Comparison of ENCODE assay signal across 8 cellular contexts in the genomic region with DNA sequence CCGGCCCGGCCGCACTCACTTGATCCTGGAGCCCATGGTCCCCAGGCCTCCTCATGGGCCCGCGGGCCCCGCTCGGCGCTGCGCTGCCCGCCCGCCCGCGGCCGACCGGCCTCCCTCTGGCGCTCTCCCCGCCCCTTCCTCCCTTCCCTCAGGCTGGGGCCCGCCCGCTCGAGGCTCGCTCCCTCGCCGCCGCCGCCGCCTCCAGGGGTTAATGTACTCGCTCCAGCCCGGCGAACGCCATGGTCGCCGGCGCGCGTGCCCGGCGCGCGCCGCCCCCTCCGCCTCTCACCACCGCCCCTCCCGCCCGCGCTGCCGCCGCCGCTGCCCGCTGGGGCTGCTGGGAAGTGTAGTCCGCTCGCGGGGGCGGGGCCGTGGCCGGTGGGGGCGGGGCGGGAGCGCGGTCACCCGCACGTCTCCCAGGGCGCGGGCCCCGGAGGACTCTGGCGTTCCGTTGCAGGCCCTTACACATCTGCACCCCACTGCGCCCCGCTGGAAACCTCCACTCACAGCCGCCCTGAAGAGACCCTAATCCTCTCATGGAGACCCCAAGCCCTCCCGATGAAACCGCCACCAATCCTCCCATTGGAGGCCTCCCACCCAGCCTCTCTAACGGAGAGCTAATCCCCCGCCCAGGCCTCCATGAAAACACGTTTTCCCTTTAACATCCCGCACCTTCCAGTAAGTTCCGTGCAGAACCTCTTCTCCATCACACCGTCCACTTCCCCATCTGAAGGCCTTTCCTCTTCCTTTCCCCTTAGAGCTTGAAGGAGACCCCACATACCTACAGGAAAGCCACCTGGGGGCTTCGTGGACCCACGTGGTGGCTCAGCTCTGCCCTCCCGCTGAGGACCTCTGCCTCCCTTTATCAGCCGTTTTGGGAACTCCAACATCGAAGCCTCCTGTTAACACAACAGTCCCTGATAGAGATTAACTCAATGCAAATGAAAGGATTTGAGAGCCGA. TPM values are rescaled to one million over a fixed set of nuclear protein-coding genes. Genes with fewer than 3 reads are reported as not detected.
DNase-seq lines count a peak whose midpoint lies in the region; ATAC-seq lines count a peak whose summit lies in the region.

A gene with protein sequence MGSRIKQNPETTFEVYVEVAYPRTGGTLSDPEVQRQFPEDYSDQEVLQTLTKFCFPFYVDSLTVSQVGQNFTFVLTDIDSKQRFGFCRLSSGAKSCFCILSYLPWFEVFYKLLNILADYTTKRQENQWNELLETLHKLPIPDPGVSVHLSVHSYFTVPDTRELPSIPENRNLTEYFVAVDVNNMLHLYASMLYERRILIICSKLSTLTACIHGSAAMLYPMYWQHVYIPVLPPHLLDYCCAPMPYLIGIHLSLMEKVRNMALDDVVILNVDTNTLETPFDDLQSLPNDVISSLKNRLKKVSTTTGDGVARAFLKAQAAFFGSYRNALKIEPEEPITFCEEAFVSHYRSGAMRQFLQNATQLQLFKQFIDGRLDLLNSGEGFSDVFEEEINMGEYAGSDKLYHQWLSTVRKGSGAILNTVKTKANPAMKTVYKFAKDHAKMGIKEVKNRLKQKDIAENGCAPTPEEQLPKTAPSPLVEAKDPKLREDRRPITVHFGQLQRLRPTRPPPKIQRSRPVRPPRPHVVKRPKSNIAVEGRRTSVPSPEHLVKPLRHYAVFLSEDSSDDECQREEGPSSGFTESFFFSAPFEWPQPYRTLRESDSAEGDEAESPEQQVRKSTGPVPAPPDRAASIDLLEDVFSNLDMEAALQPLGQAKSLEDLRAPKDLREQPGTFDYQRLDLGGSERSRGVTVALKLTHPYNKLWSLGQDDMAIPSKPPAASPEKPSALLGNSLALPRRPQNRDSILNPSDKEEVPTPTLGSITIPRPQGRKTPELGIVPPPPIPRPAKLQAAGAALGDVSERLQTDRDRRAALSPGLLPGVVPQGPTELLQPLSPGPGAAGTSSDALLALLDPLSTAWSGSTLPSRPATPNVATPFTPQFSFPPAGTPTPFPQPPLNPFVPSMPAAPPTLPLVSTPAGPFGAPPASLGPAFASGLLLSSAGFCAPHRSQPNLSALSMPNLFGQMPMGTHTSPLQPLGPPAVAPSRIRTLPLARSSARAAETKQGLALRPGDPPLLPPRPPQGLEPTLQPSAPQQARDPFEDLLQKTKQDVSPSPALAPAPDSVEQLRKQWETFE (minus strand): TSS at position 257 of the 962 bp plus-strand sequence. CDS start 221 bp downstream, at position 36.

- peak; percentile 77 for ATAC-seq in GM19372 (IDR thresholded peaks at IDR 0.05; ENCODE audit: low read depth, unreplicated experiment)
- ATAC-seq in HG03521 (IDR thresholded peaks at IDR 0.05; ENCODE audit: unreplicated experiment) = peak; percentile 79
- ATAC-seq in activated CD8-positive, alpha-beta T cell treated with anti-CD3 and anti-CD28 coated beads, Interleukin-2, amount 10 ng/mL, durations not matched to agents 7 days and 5 days = peak; percentile 96

- H3K4me3 Mint-ChIP-seq in activated CD8-positive, alpha-beta T cell treated with anti-CD3 and anti-CD28 coated beads, Interleukin-2, amount 10 ng/mL, durations not matched to agents 7 days and 5 days = peak within 1 kb of the TSS; percentile 80

- H3K9me3 Mint-ChIP-seq in activated CD8-positive, alpha-beta T cell treated with anti-CD3 and anti-CD28 coated beads, Interleukin-2, amount 10 ng/mL, durations not matched to agents 7 days and 5 days (ENCODE audit: insufficient read depth) = no peaks in the 10 kb centered on the region

- H3K4me1 Mint-ChIP-seq in activated CD8-positive, alpha-beta T cell treated with anti-CD3 and anti-CD28 coated beads, Interleukin-2, amount 10 ng/mL, durations not matched to agents 7 days and 5 days (ENCODE audit: low read depth) = peaks cover 41% of the 10 kb centered on the region

- H3K27ac Mint-ChIP-seq in activated CD8-positive, alpha-beta T cell treated with anti-CD3 and anti-CD28 coated beads, Interleukin-2, amount 10 ng/mL, durations not matched to agents 7 days and 5 days = peak within 1 kb of the TSS; percentile 66

- H3K27me3 Mint-ChIP-seq in activated CD8-positive, alpha-beta T cell treated with anti-CD3 and anti-CD28 coated beads, Interleukin-2, amount 10 ng/mL, durations not matched to agents 7 days and 5 days (ENCODE audit: low read depth) = peaks cover 17% of the 10 kb centered on the region

- POLR2A ChIA-PET in activated CD8-positive, alpha-beta T cell treated with anti-CD3 and anti-CD28 coated beads, Interleukin-2, amount 10 ng/mL, durations not matched to agents 7 days and 5 days (lab: Charles Lee) = no interaction called here

- DNase-seq in C1 segment of cervical spinal cord (lab: John Stamatoyannopoulos, UW) = peak; percentile 29 to 92 (median 76)
- DNase-seq in NCI-H82 treated with DMSO at 0.1 percent for 48 hours (lab: John Stamatoyannopoulos, UW; ENCODE audit: unreplicated experiment) = peak; percentile 67
- peak; percentile 93 for DNase-seq in activated CD8-positive, alpha-beta T cell treated with anti-CD3 and anti-CD28 coated beads, Interleukin-2, amount 10 ng/mL, durations not matched to agents 7 days and 5 days
- peak; percentile 76 for DNase-seq in effector CD4-positive, alpha-beta T cell
- DNase-seq in lung microvascular endothelial cell (ENCODE audit: low read depth in 2 of 2) = peak; percentile 90 to 95
- peak; percentile 75 to 84 (median 80) for DNase-seq in stimulated activated CD4-positive, alpha-beta T cell treated with anti-CD3 and anti-CD28 coated beads, TNF-alpha, amount 100 ng/mL, for 4 hours (ENCODE audit: low read depth in 3 of 3)

- CTCF ChIA-PET in activated CD8-positive, alpha-beta T cell treated with anti-CD3 and anti-CD28 coated beads, Interleukin-2, amount 10 ng/mL, durations not matched to agents 7 days and 5 days (lab: Charles Lee) = no interaction called here

- peaks cover 2% of the 10 kb centered on the region for H3K36me3 Mint-ChIP-seq in activated CD8-positive, alpha-beta T cell treated with anti-CD3 and anti-CD28 coated beads, Interleukin-2, amount 10 ng/mL, durations not matched to agents 7 days and 5 days (ENCODE audit: low read depth)

RNA-seq across cellular contexts. Expression of the gene that starts here (rescaled TPM):
- total RNA-seq in activated CD8-positive, alpha-beta T cell treated with anti-CD3 and anti-CD28 coated beads, Interleukin-2, amount 10 ng/mL, durations not matched to agents 7 days and 5 days = 10 to 100 TPM; 13.0 to 15.5 TPM
- 6.3 and 6.9 TPM in 2 replicates for total RNA-seq in lung microvascular endothelial cell

Comparison
In these comparisons a context has a peak if more than half of its experiments do, and no peak if none do; other contexts are left out.
1. Peak in every context shown above with its lines: DNase-seq and ATAC-seq.